In the genomic region with DNA sequence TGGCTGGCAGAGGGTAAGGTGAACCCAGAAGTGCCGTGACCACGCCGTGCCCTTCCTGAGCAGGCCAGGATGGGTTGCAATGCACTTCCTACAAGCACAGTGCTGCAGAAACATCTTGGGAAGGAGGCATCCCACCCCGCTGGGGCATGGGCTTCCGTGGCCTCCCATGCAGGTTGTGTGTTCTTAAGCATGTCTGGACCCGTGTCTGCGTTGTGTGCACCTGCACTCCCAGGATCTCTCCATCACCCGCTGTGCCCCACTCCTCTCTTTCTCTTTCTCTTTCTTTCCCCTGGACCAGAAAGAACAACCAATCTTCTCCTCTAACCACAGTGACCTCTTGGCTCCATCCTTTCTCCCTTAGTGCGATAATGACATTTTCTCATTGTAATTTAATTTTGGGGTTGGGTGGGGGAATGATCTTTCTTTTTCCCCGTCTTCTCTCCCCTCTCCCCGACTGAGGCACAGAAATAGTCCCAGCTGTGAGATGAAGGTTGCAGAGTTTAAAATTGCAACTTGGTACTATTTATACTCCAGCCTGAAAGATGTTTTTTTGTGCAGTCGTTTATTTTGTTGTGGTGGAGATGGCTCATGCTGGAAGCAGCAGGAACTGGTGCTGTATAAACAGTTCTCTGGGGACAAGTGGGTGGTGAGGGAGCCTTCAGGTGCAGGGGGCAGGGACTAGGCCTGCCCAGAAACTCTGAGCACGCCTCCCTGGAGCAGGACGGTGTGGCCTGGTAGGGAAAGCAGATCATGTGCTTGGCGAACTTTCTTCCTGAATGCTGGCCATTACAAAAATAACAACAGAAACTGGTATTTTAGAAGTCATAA, we compare ENCODE assay signal across 8 cellular contexts. TPM values are rescaled to one million over a fixed set of nuclear protein-coding genes. Genes with fewer than 3 reads are reported as not detected.
DNase-seq lines count a peak whose midpoint lies in the region; ATAC-seq and TF ChIP-seq lines count a peak whose summit lies in the region.

No MANE protein-coding gene starts in this region.

- TF ChIP-seq CTCF in RWPE2 (IDR thresholded peaks at IDR 0.05; ENCODE audit: poor library complexity, severe bottlenecking) (no peak), left lung (IDR thresholded peaks at IDR 0.05) (no peak), right atrium auricular region (IDR thresholded peaks at IDR 0.05) (no peak)

- H3K27ac ChIP-seq in RWPE2 (ENCODE audit: poor library complexity, severe bottlenecking), result peak overlapping the region; percentile 0
- H3K27ac ChIP-seq in left lung, result peak overlapping the region in 1 of 2 donors; percentile 33
- H3K27ac ChIP-seq in right atrium auricular region, result no peak overlapping the region

- peak; percentile 20 for TF ChIP-seq POLR2A in GM18505 (IDR thresholded peaks at IDR 0.05; ENCODE audit: borderline replicate concordance, extremely low read depth, insufficient read depth, insufficient read length)

- H3K36me3 ChIP-seq in RWPE2 (ENCODE audit: low read depth) (no peaks in the 10 kb centered on the region), left lung (no peaks in the 10 kb centered on the region), right atrium auricular region (no peaks in the 10 kb centered on the region)

- intact Hi-C loops in left lung (cut with DNase I), result no loop called here

- peak; percentile 31 for ATAC-seq in GM18505 (IDR thresholded peaks at IDR 0.05; ENCODE audit: unreplicated experiment)
- peak; percentile 39 for ATAC-seq in HG02678 (IDR thresholded peaks at IDR 0.05; ENCODE audit: unreplicated experiment)
- peak; percentile 31; the same call in 2 of the 3 replicates for ATAC-seq in RWPE2 (ENCODE audit: low read depth)
- ATAC-seq in left lung, result peak; percentile 85

- no peak for DNase-seq in RWPE2 (ENCODE audit: low spot score)
- peak in 1 of 2 donors; percentile 68 for DNase-seq in left lung
- no peak for DNase-seq in SIG-M5 (lab: John Stamatoyannopoulos, UW)
- no peak for DNase-seq in Ammon's horn (ENCODE audit: low spot score)
- no peak for DNase-seq in hippocampal formation (lab: John Stamatoyannopoulos, UW)
- no peak for DNase-seq in right atrium auricular region (ENCODE audit: low spot score)

- peaks cover 9% of the 10 kb centered on the region for H3K4me1 ChIP-seq in RWPE2 (ENCODE audit: insufficient read depth, poor library complexity, severe bottlenecking)
- peaks cover 0 to 12% of the 10 kb centered on the region in 2 donors for H3K4me1 ChIP-seq in left lung
- no peaks in the 10 kb centered on the region for H3K4me1 ChIP-seq in right atrium auricular region

- H3K9me3 ChIP-seq in RWPE2 (ENCODE audit: severe bottlenecking), result no peaks in the 10 kb centered on the region
- no peaks in the 10 kb centered on the region for H3K9me3 ChIP-seq in left lung
- no peaks in the 10 kb centered on the region for H3K9me3 ChIP-seq in right atrium auricular region

- H3K27me3 ChIP-seq in RWPE2 (ENCODE audit: insufficient read depth, poor library complexity, severe bottlenecking) (no peaks in the 10 kb centered on the region), left lung (no peaks in the 10 kb centered on the region), right atrium auricular region (no peaks in the 10 kb centered on the region)

- H3K4me3 ChIP-seq in RWPE2 (ENCODE audit: severe bottlenecking) (no peak overlapping the region), left lung (no peak overlapping the region), right atrium auricular region (no peak overlapping the region)

RNA-seq across cellular contexts. Expression of gene BCAS4, which starts 20.5 kb away (rescaled TPM):
- total RNA-seq in left lung (1 to 10 TPM; 2.9 to 4.6 TPM), right atrium auricular region (1 to 10 TPM; 1.5 to 2.2 TPM)

Comparison
In these comparisons a context has a peak if more than half of its experiments do, and no peak if none do; other contexts are left out.
1. ATAC-seq: peak in every context shown above with its lines; median percentile 85 in left lung; 39 in HG02678; 31 in GM18505; 31 in RWPE2.